In the genomic region with DNA sequence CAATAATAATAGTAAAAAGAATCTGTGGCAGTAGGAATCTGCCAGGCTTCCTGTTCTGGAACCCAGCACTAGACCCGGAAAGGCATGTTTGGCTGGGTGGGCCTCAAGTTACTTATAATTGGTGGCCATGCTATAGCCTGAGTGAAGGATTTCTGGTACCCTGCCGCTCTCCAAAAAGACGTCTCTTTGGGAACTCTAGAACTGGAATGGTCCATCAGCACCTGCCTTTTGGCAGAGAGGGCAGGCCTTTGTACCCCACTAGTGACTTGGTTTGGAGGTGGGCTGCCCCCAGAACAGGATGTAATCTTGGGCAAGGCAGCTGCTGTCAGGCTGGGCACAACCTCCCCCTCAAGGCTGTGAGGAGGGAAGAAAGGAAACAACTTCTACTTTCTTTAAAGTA, we compare ENCODE assay signal across 13 cellular contexts. TPM values are rescaled to one million over a fixed set of nuclear protein-coding genes. Genes with fewer than 3 reads are reported as not detected.
DNase-seq lines count a peak whose midpoint lies in the region; ATAC-seq and TF ChIP-seq lines count a peak whose summit lies in the region.
"Had no signal": no experiment of that assay in that cellular context is flagged by ENCODE, and none has a peak within 500 bp of the region (broad histone marks: within the 10 kb centered on the region; RNA-seq: fewer than 3 reads in every experiment).

No MANE protein-coding gene starts in this region.

- H3K4me1 Mint-ChIP-seq in MCF 10A (ENCODE audit: insufficient read depth, unreplicated experiment) = no peaks in the 10 kb centered on the region

- no peaks in the 10 kb centered on the region for H4K20me1 ChIP-seq in SU-DHL-6 (ENCODE audit: low read depth, low read length)

- H3K27ac ChIP-seq in breast epithelium = no peak overlapping the region
- H3K27ac ChIP-seq in SU-DHL-6 (ENCODE audit: low read depth, low read length) = no peak overlapping the region
- H3K27ac ChIP-seq in iPS-20b (ENCODE audit: low read length) = no peak overlapping the region
- peak overlapping the region; percentile 89 to 96 (median 94) for H3K27ac ChIP-seq in transverse colon
- H3K27ac ChIP-seq: brain microvascular endothelial cell had no signal

- H3K4me3 Mint-ChIP-seq in MCF 10A (ENCODE audit: unreplicated experiment) = peak overlapping the region; percentile 89

- POLR2A ChIA-PET in MCF 10A (lab: Yijun Ruan, JAX) = interaction anchor here (1.5 to 2.2 kb wide), 3 partner anchors 8 to 14 kb away, joined by 3 to 10 read pairs (median 5); no protein-coding TSS in a partner anchor

- no peaks in the 10 kb centered on the region for H3K36me3 Mint-ChIP-seq in MCF 10A (ENCODE audit: insufficient read depth, unreplicated experiment)
- H3K36me3 Mint-ChIP-seq: CD14-positive monocyte had no signal

- BruUV-seq in MCF 10A (replicated peaks; lab: Mats Ljungman, UMichigan) = no TSS peak

- in situ Hi-C loops in transverse colon (cut with MboI; ENCODE audit: low pct_ligation_motif_present in 1 of 4, low pct_unique_long_range_greater_than_20kb in 1 of 4, low sequenced_read_pairs in 3 of 4) = no loop called here

- H3F3A ChIP-seq in SU-DHL-6 (ENCODE audit: insufficient read depth) = no peaks in the 10 kb centered on the region

- peak overlapping the region; percentile 92 for H3K27ac Mint-ChIP-seq in MCF 10A (ENCODE audit: low read depth, unreplicated experiment)

- 60 to 77% methylated on average over 1 to 3 of the region's 3 CpGs for WGBS in transverse colon (ENCODE audit: low coverage in 1 of 2), 2 donors

- H3K9me3 Mint-ChIP-seq in MCF 10A (ENCODE audit: unreplicated experiment) = no peaks in the 10 kb centered on the region

- H3K4me3 ChIP-seq in breast epithelium (no peak overlapping the region), SU-DHL-6 (ENCODE audit: insufficient read depth, low read length, poor library complexity, severe bottlenecking) (no peak overlapping the region), iPS-20b (ENCODE audit: low read length) (no peak overlapping the region; the same call in 1 of the 2 replicates), transverse colon (peak overlapping the region in 1 of 4 donors; percentile 65)

- no peaks in the 10 kb centered on the region for H3K79me2 ChIP-seq in SU-DHL-6 (ENCODE audit: insufficient read depth, low read length)

- TF ChIP-seq POLR2A in breast epithelium (IDR thresholded peaks at IDR 0.05) (no peak), transverse colon (IDR thresholded peaks at IDR 0.05) (no peak)

- TF ChIP-seq CTCF in MCF 10A (IDR thresholded peaks at IDR 0.05; ENCODE audit: unreplicated experiment) (no peak), breast epithelium (IDR thresholded peaks at IDR 0.05) (no peak), SU-DHL-6 (IDR thresholded peaks at IDR 0.05; ENCODE audit: insufficient read depth, low read length, poor library complexity, severe bottlenecking) (no peak), transverse colon (IDR thresholded peaks at IDR 0.05) (no peak)

- H3K9me3 ChIP-seq in breast epithelium (no peaks in the 10 kb centered on the region), SU-DHL-6 (ENCODE audit: insufficient read depth, low read length) (no peaks in the 10 kb centered on the region), iPS-20b (ENCODE audit: insufficient read depth, low read depth, low read length) (no peaks in the 10 kb centered on the region), transverse colon (no peaks in the 10 kb centered on the region)

- no peaks in the 10 kb centered on the region for H3K27me3 ChIP-seq in breast epithelium
- H3K27me3 ChIP-seq in SU-DHL-6 (ENCODE audit: low read length) = no peaks in the 10 kb centered on the region
- no peaks in the 10 kb centered on the region for H3K27me3 ChIP-seq in iPS-20b (ENCODE audit: insufficient read depth, low read length)
- H3K27me3 ChIP-seq in transverse colon = no peaks in the 10 kb centered on the region
- H3K27me3 ChIP-seq: brain microvascular endothelial cell had no signal

- TF ChIP-seq EP300 in transverse colon (IDR thresholded peaks at IDR 0.05; ENCODE audit: low read depth) = no peak

- no peak overlapping the region for H2AFZ ChIP-seq in SU-DHL-6 (ENCODE audit: low read depth, low read length, severe bottlenecking)

- H3K4me1 ChIP-seq in breast epithelium = peaks cover 0 to 3% of the 10 kb centered on the region in 2 donors
- H3K4me1 ChIP-seq in iPS-20b (ENCODE audit: insufficient read depth, low read length) = peaks cover 10% of the 10 kb centered on the region; the same call in 1 of the 2 replicates
- peaks cover 10 to 34% (median 33%) of the 10 kb centered on the region in 4 donors for H3K4me1 ChIP-seq in transverse colon

- no peaks in the 10 kb centered on the region for H3K9me2 ChIP-seq in SU-DHL-6 (replicated peaks; ENCODE audit: insufficient read depth, low read length)

- H3K4me2 ChIP-seq in SU-DHL-6 (ENCODE audit: low read depth, low read length, poor library complexity, severe bottlenecking) = peak overlapping the region; percentile 87

- no peak for ATAC-seq in activated CD4-positive, CD25-positive, alpha-beta regulatory T cell treated with anti-CD3 and anti-CD28 coated beads, Interleukin-2, amount 50 U/mL, for 24 hours

- intact Hi-C loops in MCF 10A (cut with micrococcal nuclease) = no loop called here
- intact Hi-C loops in breast epithelium (cut with DNase I; ENCODE audit: low total_unique reads) = no loop called here
- intact Hi-C loops in transverse colon (cut with DNase I; ENCODE audit: low total_unique reads) = no loop called here

- H3K27me3 Mint-ChIP-seq in MCF 10A (ENCODE audit: insufficient read depth, unreplicated experiment) = no peaks in the 10 kb centered on the region

- DNase-seq in MCF 10A (ENCODE audit: unreplicated experiment) = no peak
- no peak for DNase-seq in breast epithelium (ENCODE audit: low spot score in 2 of 2)
- no peak for DNase-seq in transverse colon
- no peak for DNase-seq in retina
- DNase-seq in occipital lobe (lab: John Stamatoyannopoulos, UW) = no peak
- DNase-seq: activated CD4-positive, alpha-beta T cell treated with anti-CD3 and anti-CD28 coated beads for 4 hours; brain microvascular endothelial cell; NCI-H1694; stimulated activated CD4-positive, alpha-beta T cell treated with anti-CD3 and anti-CD28 coated beads, Interleukin-4, amount 100 ng/mL, for 24 hours had no signal

- H3K36me3 ChIP-seq in breast epithelium (no peaks in the 10 kb centered on the region), SU-DHL-6 (ENCODE audit: low read length) (no peaks in the 10 kb centered on the region), iPS-20b (ENCODE audit: insufficient read depth, low read depth, low read length) (no peaks in the 10 kb centered on the region), transverse colon (no peaks in the 10 kb centered on the region)

- CTCF ChIA-PET in MCF 10A (lab: Yijun Ruan, JAX) = interaction anchor here (0.7 kb wide), 1 partner anchor 56 kb away, joined by 3 read pairs; no protein-coding TSS in a partner anchor

- H3K9ac ChIP-seq in SU-DHL-6 (ENCODE audit: low read length) = no peak overlapping the region
- H3K9ac ChIP-seq in iPS-20b (ENCODE audit: low read depth, low read length) = peak overlapping the region; percentile 88; the same call in 1 of the 2 replicates

RNA-seq across cellular contexts. Expression of a gene that starts 29.3 kb away (rescaled TPM):
- total RNA-seq in MCF 10A (2022) (not detected in 2 replicates), breast epithelium (1 to 10 TPM; 1.3 to 1.6 (median 1.3) TPM), transverse colon (100 to 1,000 TPM; 121 to 281 (median 182) TPM), occipital lobe (1.7 TPM)

RNA-seq across cellular contexts. Expression of a gene that starts 37.9 kb away (rescaled TPM):
- total RNA-seq in MCF 10A (2022) = 33.6 and 35.1 TPM in 2 replicates
- total RNA-seq in breast epithelium = 100 to 1,000 TPM; 106 to 242 (median 113) TPM
- 100 to 1,000 TPM in 1 of 4 donors, 10 to 100 TPM in 3; 31.0 to 633 (median 52.5) TPM for total RNA-seq in transverse colon
- 34.6 TPM for total RNA-seq in occipital lobe

RNA-seq across cellular contexts. Expression of a gene that starts 53.5 kb away (rescaled TPM):
- total RNA-seq in MCF 10A (2022) (29.4 and 45.8 TPM in 2 replicates), breast epithelium (10 to 100 TPM; 13.1 to 34.1 (median 25.6) TPM), transverse colon (10 to 100 TPM; 25.4 to 58.4 (median 26.9) TPM), occipital lobe (20.0 TPM)

RNA-seq across cellular contexts. Expression of a gene that starts 53.7 kb away (rescaled TPM):
- total RNA-seq in MCF 10A (2022) (35.1 and 37.1 TPM in 2 replicates), breast epithelium (10 to 100 TPM; 25.6 to 47.7 (median 28.5) TPM), transverse colon (10 to 100 TPM in 3 of 4 donors, not detected in 1; 11.2 to 34.1 (median 24.7) TPM), occipital lobe (17.8 TPM)

Comparison
In these comparisons a context has a peak if more than half of its experiments do, and no peak if none do; other contexts are left out.
1. H3K27ac ChIP-seq: peak in transverse colon (4 of 4); none in breast epithelium (0 of 2), SU-DHL-6 (single experiment) and iPS-20b (single experiment).
2. RNA of a gene that starts 29.3 kb away (total RNA-seq): 121 to 281 TPM in transverse colon; 1.7 TPM in occipital lobe (single experiment), 1.3 to 1.6 TPM in breast epithelium and not detected in MCF 10A; every median in the first group is over 10 times any median in the second.